In the genomic region with DNA sequence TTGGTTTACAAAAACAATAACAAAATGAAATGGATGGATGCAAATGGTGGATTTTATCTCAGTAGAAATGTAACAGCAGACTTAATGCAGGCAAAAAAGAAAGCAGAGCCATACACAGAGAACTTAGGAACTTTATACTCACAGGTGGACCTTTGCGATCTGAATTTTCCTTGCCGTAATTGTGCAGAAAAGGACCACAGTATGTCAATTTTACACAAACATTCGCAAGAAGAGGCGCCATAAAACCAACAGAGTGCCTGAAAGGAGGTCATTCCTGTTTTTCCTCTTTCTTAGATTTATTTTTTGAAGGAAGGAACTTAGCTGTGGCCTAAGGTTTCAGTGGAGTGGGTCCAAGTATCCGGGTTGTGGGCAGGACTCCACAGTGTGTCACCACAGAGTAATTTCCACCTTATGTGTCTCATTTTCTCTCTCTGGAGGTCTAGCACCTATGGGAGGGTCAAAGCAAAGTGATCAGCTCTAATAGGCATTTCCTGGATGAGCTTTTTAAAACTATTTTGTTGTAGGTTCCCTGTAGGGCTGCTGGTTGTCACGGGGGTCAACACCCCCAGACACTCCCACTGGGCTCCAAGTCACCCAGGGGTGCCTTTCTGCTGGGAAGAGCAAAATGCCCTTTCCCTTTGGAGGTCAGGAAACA, we compare ENCODE assay signal across 8 cellular contexts. TPM values are rescaled to one million over a fixed set of nuclear protein-coding genes. Genes with fewer than 3 reads are reported as not detected.
A peak's percentile ranks its signal among the peaks of the same experiment; 100 is the strongest.
DNase-seq lines count a peak whose midpoint lies in the region; ATAC-seq and TF ChIP-seq lines count a peak whose summit lies in the region.

No MANE protein-coding gene starts in this region.

- H3K27me3 Mint-ChIP-seq in nephron progenitor cell (ENCODE audit: low read depth, poor library complexity) = no peaks in the 10 kb centered on the region

- BruUV-seq in PC-3 (replicated peaks; lab: Mats Ljungman, UMichigan) = TSS peak; percentile 75

- H3K36me3 ChIP-seq in PC-3 (ENCODE audit: low read depth, low read length) = no peaks in the 10 kb centered on the region

- ATAC-seq in PC-3 = peak; percentile 25
- no peak for ATAC-seq in GM18867 (IDR thresholded peaks at IDR 0.05; ENCODE audit: unreplicated experiment)
- no peak for ATAC-seq in GM21367 (IDR thresholded peaks at IDR 0.05; ENCODE audit: unreplicated experiment)
- no peak for ATAC-seq in HG03565 (IDR thresholded peaks at IDR 0.05; ENCODE audit: unreplicated experiment)

- no peaks in the 10 kb centered on the region for H3F3A ChIP-seq in PC-3 (ENCODE audit: low read length, unreplicated experiment)

- H3K27me3 ChIP-seq in PC-3 (ENCODE audit: low read length) (no peaks in the 10 kb centered on the region), dorsolateral prefrontal cortex (peaks cover 0 to 1% (median 0%) of the 10 kb centered on the region in 45 donors)

- H3K4me1 Mint-ChIP-seq in nephron progenitor cell = peaks cover 26% of the 10 kb centered on the region

- no peaks in the 10 kb centered on the region for H3K79me2 ChIP-seq in PC-3 (ENCODE audit: low read length)

- no peaks in the 10 kb centered on the region for H4K20me1 ChIP-seq in PC-3 (ENCODE audit: low read length)

- CTCF ChIA-PET in PC-3 (lab: Charles Lee) = no interaction called here

- intact Hi-C loops in PC-3 (cut with micrococcal nuclease) (loop anchor here (5.0 kb wide), 1 partner anchor 104 kb away; no protein-coding TSS in a partner anchor), dorsolateral prefrontal cortex (cut with DNase I) (no loop called here)

- no peaks in the 10 kb centered on the region for H3K36me3 Mint-ChIP-seq in nephron progenitor cell (ENCODE audit: low read depth)

- in situ Hi-C loops in G401 (cut with HindIII; ENCODE audit: low sequenced_read_pairs) = no loop called here

- peak overlapping the region; percentile 98 for H3K27ac Mint-ChIP-seq in nephron progenitor cell

- peak overlapping the region; percentile 79 for H3K4me3 Mint-ChIP-seq in nephron progenitor cell

- no peaks in the 10 kb centered on the region for H3K9me2 ChIP-seq in PC-3 (replicated peaks; ENCODE audit: low read length)

- peak overlapping the region; percentile 69 for H3K9ac ChIP-seq in PC-3 (ENCODE audit: low read length)

- DNase-seq in G401 (ENCODE audit: low spot score) (peak; percentile 1), PC-3 (peak; percentile 76), dorsolateral prefrontal cortex (no peak), nephron progenitor cell (no peak), NCI-H1092 (lab: John Stamatoyannopoulos, UW) (no peak)

- no peaks in the 10 kb centered on the region for H3K9me3 ChIP-seq in PC-3 (ENCODE audit: low read length)

- peak overlapping the region; percentile 53 for H3K4me3 ChIP-seq in PC-3 (ENCODE audit: low read length)
- peak overlapping the region in 35 of 59 donors; percentile 5 to 52 (median 31) for H3K4me3 ChIP-seq in dorsolateral prefrontal cortex

- H2AFZ ChIP-seq in PC-3 (ENCODE audit: low read length) = peak overlapping the region; percentile 68

- POLR2A ChIA-PET in PC-3 (lab: Charles Lee; ENCODE audit: unreplicated experiment) = no interaction called here

- H3K4me2 ChIP-seq in PC-3 (ENCODE audit: low read length) = peak overlapping the region; percentile 94

- H3K27ac ChIP-seq in PC-3 (ENCODE audit: low read length) (peak overlapping the region; percentile 93), dorsolateral prefrontal cortex (peak overlapping the region; percentile 8 to 87 (median 77))

- TF ChIP-seq CTCF in PC-3 (conservative IDR thresholded peaks at IDR 0.05; ENCODE audit: low read depth, low read length) = no peak
- no peak for TF ChIP-seq CTCF in dorsolateral prefrontal cortex (IDR thresholded peaks at IDR 0.05 in 54 of 56, conservative IDR thresholded peaks at IDR 0.05 in 2 of 56; ENCODE audit: low read depth in 1 of 56, partially characterized antibody in 56 of 56)
- TF ChIP-seq CTCF in nephron progenitor cell (IDR thresholded peaks at IDR 0.05) = no peak

- H3K9me3 Mint-ChIP-seq in nephron progenitor cell = peaks cover 8% of the 10 kb centered on the region

- H3K4me1 ChIP-seq in PC-3 (ENCODE audit: insufficient read depth, low read length) = peaks cover 22% of the 10 kb centered on the region

RNA-seq across cellular contexts. Expression of gene PBDC1, which starts 24.7 kb away (rescaled TPM):
- total RNA-seq in G401 (2014; rRNA removed; shearing (Covaris generic)) = 26.0 and 29.7 TPM in 2 replicates
- total RNA-seq in PC-3 (2014; rRNA removed) = 16.2 and 21.1 TPM in 2 replicates
- 10 to 100 TPM in 119 of 120 experiments, 1 to 10 TPM in 1; 10.0 to 22.0 (median 14.3) TPM for total RNA-seq in dorsolateral prefrontal cortex

Comparison
In these comparisons a context has a peak if more than half of its experiments do, and no peak if none do; other contexts are left out.
1. DNase-seq: peak in G401 (single experiment) and PC-3 (single experiment); none in dorsolateral prefrontal cortex (0 of 10), nephron progenitor cell (single experiment) and NCI-H1092 (single experiment).